ENCODE assay signal across 28 cellular contexts in genomic region chr2:147774805-147775204, GRCh38.
"Had no signal": no experiment of that assay in that cellular context is flagged by ENCODE, and none has a peak within 500 bp of the region (broad histone marks: within the 10 kb centered on the region; RNA-seq: fewer than 3 reads in every experiment).

No MANE protein-coding gene starts in this region.

- H3K27ac ChIP-seq: adrenal gland, ascending aorta, cardiac muscle cell, VCaP had no signal

- H3K36me3 ChIP-seq: adrenal gland, ascending aorta, cardiac muscle cell had no signal

- H3K27me3 ChIP-seq: adrenal gland, ascending aorta, cardiac muscle cell had no signal

- H3K4me1 ChIP-seq: adrenal gland, ascending aorta had no signal

- DNase-seq: activated B cell treated with CpG ODN at 0.5 μM for 24 hours; activated CD4-positive, alpha-beta memory T cell treated with anti-CD3 and anti-CD28 coated beads for 36 hours; activated CD4-positive, alpha-beta T cell treated with anti-CD3 and anti-CD28 coated beads for 4 hours; activated CD4-positive, alpha-beta T cell treated with anti-CD3 and anti-CD28 coated beads, Interleukin-2, amount 10 ng/mL, durations not matched to agents 24 days and 14 days; activated CD4-positive, alpha-beta T cell treated with anti-CD3 and anti-CD28 coated beads, Interleukin-2, amount 50 U/mL, for 1 hour; activated CD4-positive, alpha-beta T cell treated with anti-CD3 and anti-CD28 coated beads, Interleukin-2, amount 50 U/mL, for 4 hours; activated CD4-positive, CD25-positive, alpha-beta regulatory T cell treated with anti-CD3 and anti-CD28 coated beads, Interleukin-2, amount 50 U/mL, for 72 hours; activated CD8-positive, alpha-beta memory T cell treated with anti-CD3 and anti-CD28 coated beads, Interleukin-2, amount 50 U/mL, for 4 hours; activated CD8-positive, alpha-beta T cell treated with anti-CD3 and anti-CD28 coated beads for 36 hours; activated effector memory CD4-positive, alpha-beta T cell treated with anti-CD3 and anti-CD28 coated beads, Interleukin-2, amount 50 U/mL, for 16 hours; activated gamma-delta T cell treated with Interleukin-2 at 50 U/mL for 16 hours; activated naive CD4-positive, alpha-beta T cell; activated naive CD4-positive, alpha-beta T cell treated with anti-CD3 and anti-CD28 coated beads for 36 hours; activated naive CD4-positive, alpha-beta T cell treated with anti-CD3 and anti-CD28 coated beads, Interleukin-2, amount 50 U/mL, for 16 hours; activated naive CD8-positive, alpha-beta T cell treated with anti-CD3 and anti-CD28 coated beads for 36 hours; activated T-cell treated with anti-CD3 and anti-CD28 coated beads for 4 hours; activated T-cell treated with anti-CD3 and anti-CD28 coated beads, Interleukin-2, amount 50 U/mL, for 1 hour; activated T-cell treated with anti-CD3 and anti-CD28 coated beads, Interleukin-2, amount 50 U/mL, for 4 hours; activated T-cell treated with anti-CD3 and anti-CD28 coated beads, Interleukin-2, amount 50 U/mL, for 72 hours; adrenal gland; amygdala; anterior cingulate cortex; cerebellar nuclear complex; T-helper 17 cell; T-helper 9 cell had no signal

- H3K4me3 ChIP-seq: adrenal gland, ascending aorta, cardiac muscle cell had no signal

- H3K9me3 ChIP-seq: adrenal gland, ascending aorta had no signal
